In genomic region chr10:123331438-123331837, GRCh38 we compare ENCODE assay signal across 18 cellular contexts.
DNase-seq lines count a peak whose midpoint lies in the region; ATAC-seq and TF ChIP-seq lines count a peak whose summit lies in the region.
"Had no signal": no experiment of that assay in that cellular context is flagged by ENCODE, and none has a peak within 500 bp of the region (broad histone marks: within the 10 kb centered on the region; RNA-seq: fewer than 3 reads in every experiment).

No MANE protein-coding gene starts in this region.

- H3K4me3 ChIP-seq in choroid plexus epithelial cell (ENCODE audit: low read depth, low read length) (no peak overlapping the region), osteoblast (ENCODE audit: insufficient read depth, low read length) (no peak overlapping the region), esophagus squamous epithelium (no peak overlapping the region)
- H3K4me3 ChIP-seq: tibial artery had no signal

- CTCF ChIA-PET in activated CD8-positive, alpha-beta memory T cell treated with anti-CD3 and anti-CD28 coated beads, Interleukin-2, amount 10 ng/mL, durations not matched to agents 7 days and 5 days (lab: Charles Lee) = interaction anchor here (0.7 kb wide), 1 partner anchor 130 kb away, joined by 4 read pairs; no protein-coding TSS in a partner anchor

- no peak overlapping the region for H3K27ac Mint-ChIP-seq in activated CD8-positive, alpha-beta memory T cell treated with anti-CD3 and anti-CD28 coated beads, Interleukin-2, amount 10 ng/mL, durations not matched to agents 7 days and 5 days
- H3K27ac Mint-ChIP-seq: activated naive CD8-positive, alpha-beta T cell; naive thymus-derived CD4-positive, alpha-beta T cell; T-helper 2 cell treated with Interferon-gamma antibody and Interleukin-4, amounts not matched to agents 5 μg/mL and 100 μg/mL, for 36 hours had no signal

- H3K36me3 ChIP-seq in osteoblast (ENCODE audit: insufficient read depth, low read length) (no peaks in the 10 kb centered on the region), esophagus squamous epithelium (no peaks in the 10 kb centered on the region)
- H3K36me3 ChIP-seq: tibial artery had no signal

- H3K9me3 ChIP-seq in osteoblast (ENCODE audit: low read depth, low read length) (no peaks in the 10 kb centered on the region), esophagus squamous epithelium (no peaks in the 10 kb centered on the region)
- H3K9me3 ChIP-seq: tibial artery had no signal

- no peaks in the 10 kb centered on the region for H3K79me2 ChIP-seq in osteoblast (ENCODE audit: insufficient read depth, low read length)

- intact Hi-C loops in esophagus squamous epithelium (cut with DNase I) = no loop called here

- no peak overlapping the region for H3K27ac ChIP-seq in osteoblast (ENCODE audit: low read depth, low read length)
- H3K27ac ChIP-seq in esophagus squamous epithelium = no peak overlapping the region
- H3K27ac ChIP-seq: C4-2B, tibial artery had no signal

- DNase-seq in HT1080 (ENCODE audit: low read depth) (peak; percentile 38), NCI-H526 treated with DMSO at 0.1 percent for 48 hours (lab: John Stamatoyannopoulos, UW) (peak; percentile 17), choroid plexus epithelial cell (ENCODE audit: low read depth) (peak; percentile 13), osteoblast (ENCODE audit: insufficient read length, low spot score, missing footprints) (no peak), esophagus squamous epithelium (lab: John Stamatoyannopoulos, UW) (no peak)
- DNase-seq in activated CD4-positive, alpha-beta T cell treated with anti-CD3 and anti-CD28 coated beads, Interleukin-2, amount 50 U/mL, for 1 hour = no peak
- no peak for DNase-seq in activated CD8-positive, alpha-beta memory T cell treated with anti-CD3 and anti-CD28 coated beads, Interleukin-2, amount 10 ng/mL, durations not matched to agents 7 days and 5 days
- DNase-seq: activated CD4-positive, alpha-beta T cell treated with anti-CD3 and anti-CD28 coated beads for 48 hours; left ventricle myocardium superior; MV-4-11; naive thymus-derived CD4-positive, alpha-beta T cell; NCI-H510A treated with DMSO at 0.1 percent for 48 hours; RPMI8226; stimulated activated CD4-positive, alpha-beta T cell treated with anti-CD3 and anti-CD28 coated beads, Interleukin-2, amount 100 ng/mL, for 24 hours; tibial artery had no signal

- 70 to 77% methylated on average over 4 of the region's 4 CpGs for WGBS in esophagus squamous epithelium, 2 donors

- ATAC-seq in activated CD8-positive, alpha-beta memory T cell treated with anti-CD3 and anti-CD28 coated beads, Interleukin-2, amount 10 ng/mL, durations not matched to agents 7 days and 5 days = no peak
- ATAC-seq: left ventricle myocardium superior; naive thymus-derived CD4-positive, alpha-beta T cell had no signal

- H3K36me3 Mint-ChIP-seq in activated CD8-positive, alpha-beta memory T cell treated with anti-CD3 and anti-CD28 coated beads, Interleukin-2, amount 10 ng/mL, durations not matched to agents 7 days and 5 days = peaks cover 3% of the 10 kb centered on the region

- H3K4me1 Mint-ChIP-seq in activated CD8-positive, alpha-beta memory T cell treated with anti-CD3 and anti-CD28 coated beads, Interleukin-2, amount 10 ng/mL, durations not matched to agents 7 days and 5 days = peaks cover 1% of the 10 kb centered on the region
- H3K4me1 Mint-ChIP-seq: naive thymus-derived CD4-positive, alpha-beta T cell had no signal

- peak overlapping the region; percentile 43 for H3K4me2 ChIP-seq in osteoblast (ENCODE audit: insufficient read depth, low read length)

- H4K20me1 ChIP-seq in osteoblast (ENCODE audit: insufficient read depth, low read length) = no peaks in the 10 kb centered on the region

- H3K9me3 Mint-ChIP-seq in activated CD8-positive, alpha-beta memory T cell treated with anti-CD3 and anti-CD28 coated beads, Interleukin-2, amount 10 ng/mL, durations not matched to agents 7 days and 5 days (ENCODE audit: low read depth) = peaks cover 2% of the 10 kb centered on the region
- H3K9me3 Mint-ChIP-seq: T-helper 2 cell treated with Interferon-gamma antibody and Interleukin-4, amounts not matched to agents 5 μg/mL and 100 μg/mL, for 36 hours had no signal

- TF ChIP-seq POLR2A in esophagus squamous epithelium (IDR thresholded peaks at IDR 0.05) = no peak

- H2AFZ ChIP-seq in osteoblast (ENCODE audit: low read length) = no peak overlapping the region

- H3K27me3 ChIP-seq in osteoblast (ENCODE audit: insufficient read depth, low read length) (no peaks in the 10 kb centered on the region), esophagus squamous epithelium (no peaks in the 10 kb centered on the region)
- H3K27me3 ChIP-seq: tibial artery had no signal

- no peak overlapping the region for H3K4me3 Mint-ChIP-seq in activated CD8-positive, alpha-beta memory T cell treated with anti-CD3 and anti-CD28 coated beads, Interleukin-2, amount 10 ng/mL, durations not matched to agents 7 days and 5 days
- H3K4me3 Mint-ChIP-seq: activated naive CD8-positive, alpha-beta T cell; naive thymus-derived CD4-positive, alpha-beta T cell; T-helper 2 cell treated with Interferon-gamma antibody and Interleukin-4, amounts not matched to agents 5 μg/mL and 100 μg/mL, for 36 hours had no signal

- no peaks in the 10 kb centered on the region for H3K27me3 Mint-ChIP-seq in activated CD8-positive, alpha-beta memory T cell treated with anti-CD3 and anti-CD28 coated beads, Interleukin-2, amount 10 ng/mL, durations not matched to agents 7 days and 5 days

- TF ChIP-seq CTCF in choroid plexus epithelial cell (conservative IDR thresholded peaks at IDR 0.05; ENCODE audit: low read depth, low read length) (no peak), osteoblast (IDR thresholded peaks at IDR 0.05; ENCODE audit: extremely low read depth, low read depth, low read length) (no peak), esophagus squamous epithelium (IDR thresholded peaks at IDR 0.05) (no peak)

- H3K4me1 ChIP-seq in osteoblast (ENCODE audit: insufficient read depth, low read length) (no peaks in the 10 kb centered on the region), esophagus squamous epithelium (no peaks in the 10 kb centered on the region)
- H3K4me1 ChIP-seq: tibial artery had no signal

Comparison
In these comparisons a context has a peak if more than half of its experiments do, and no peak if none do; other contexts are left out.
1. DNase-seq: peak in HT1080 (single experiment), NCI-H526 treated with DMSO at 0.1 percent for 48 hours (single experiment) and choroid plexus epithelial cell (single experiment); none in osteoblast (single experiment), activated CD4-positive, alpha-beta T cell treated with anti-CD3 and anti-CD28 coated beads, Interleukin-2, amount 50 U/mL, for 1 hour (single experiment), activated CD8-positive, alpha-beta memory T cell treated with anti-CD3 and anti-CD28 coated beads, Interleukin-2, amount 10 ng/mL, durations not matched to agents 7 days and 5 days (single experiment) and esophagus squamous epithelium (single experiment).